Comparison of ENCODE assay signal across 8 cellular contexts in genomic region chr13:45464687-45465453, GRCh38. TPM values are rescaled to one million over a fixed set of nuclear protein-coding genes. Genes with fewer than 3 reads are reported as not detected.
DNase-seq lines count a peak whose midpoint lies in the region; ATAC-seq, FAIRE-seq and TF ChIP-seq lines count a peak whose summit lies in the region.

Gene COG3 (plus strand): TSS chr13:45464939. CDS start chr13:45465037, 98 bp downstream.

- peak within 1 kb of the TSS; percentile 97 for H3K27ac Mint-ChIP-seq in chondrocyte (ENCODE audit: unreplicated experiment)

- H2AFZ ChIP-seq in keratinocyte (ENCODE audit: control insufficient read depth, low read length), result peak within 1 kb of the TSS; percentile 91

- TF ChIP-seq CTCF in chondrocyte (IDR thresholded peaks at IDR 0.05) (peak; percentile 68), keratinocyte (optimal IDR thresholded peaks at IDR 0.05 in 1 of 3, IDR thresholded peaks at IDR 0.05 in 1 of 3, conservative IDR thresholded peaks at IDR 0.05 in 1 of 3; ENCODE audit: extremely low read depth in 1 of 3, insufficient read depth in 2 of 3, low read length in 3 of 3) (peak in 2 of 3 experiments; percentile 36 to 61)

- peak within 1 kb of the TSS; percentile 97 for H3K9ac ChIP-seq in keratinocyte (ENCODE audit: control insufficient read depth, extremely low read depth, insufficient read depth, low read length)

- peak; percentile 97 for ATAC-seq in HG03439 (IDR thresholded peaks at IDR 0.05; ENCODE audit: unreplicated experiment)

- TF ChIP-seq POLR2A in GM19193 (IDR thresholded peaks at IDR 0.05; ENCODE audit: extremely low read depth, insufficient read depth, insufficient read length), result peak; percentile 86

- FAIRE-seq in keratinocyte (lab: Jason Lieb, UNC), result peak; percentile 93

- peak within 1 kb of the TSS; percentile 88 for H3K27ac ChIP-seq in keratinocyte (ENCODE audit: control insufficient read depth, insufficient read depth, low read length)

- H3K9me3 Mint-ChIP-seq in chondrocyte (ENCODE audit: low read depth), result no peaks in the 10 kb centered on the region

- H3K9me1 ChIP-seq in keratinocyte (ENCODE audit: control insufficient read depth, extremely low read depth, insufficient read depth, low read length), result no peaks in the 10 kb centered on the region

- no peaks in the 10 kb centered on the region for H3K9me3 ChIP-seq in keratinocyte (ENCODE audit: control insufficient read depth, low read depth, low read length)

- peak within 1 kb of the TSS; percentile 94 to 99 (median 97) for H3K4me3 ChIP-seq in keratinocyte (ENCODE audit: control insufficient read depth in 2 of 3, extremely low read depth in 1 of 3, insufficient read depth in 2 of 3, low read depth in 1 of 3, low read length in 3 of 3)

- peaks cover 5% of the 10 kb centered on the region for H3K36me3 Mint-ChIP-seq in chondrocyte (ENCODE audit: low read depth)

- peaks cover 42% of the 10 kb centered on the region for H3K4me1 Mint-ChIP-seq in chondrocyte (ENCODE audit: low read depth)

- no peaks in the 10 kb centered on the region for H3K27me3 ChIP-seq in keratinocyte (ENCODE audit: control insufficient read depth, extremely low read depth, insufficient read depth, low read length)

- H3K4me2 ChIP-seq in keratinocyte (ENCODE audit: control insufficient read depth, extremely low read depth, insufficient read depth, low read depth, low read length), result peak within 1 kb of the TSS; percentile 87

- dilution Hi-C loops in keratinocyte (cut with MboI; ENCODE audit: extremely low pct_ligation_motif_present, low sequenced_read_pairs), result no loop called here

- peaks cover 6% of the 10 kb centered on the region for H4K20me1 ChIP-seq in keratinocyte (ENCODE audit: control insufficient read depth, extremely low read depth, insufficient read depth, low read length)

- H3K4me3 Mint-ChIP-seq in chondrocyte (ENCODE audit: unreplicated experiment), result peak within 1 kb of the TSS; percentile 92

- H3K36me3 ChIP-seq in keratinocyte (ENCODE audit: control insufficient read depth in 2 of 2, extremely low read depth in 1 of 2, insufficient read depth in 2 of 2, low read length in 2 of 2), result no peaks in the 10 kb centered on the region

- peak; percentile 98 for DNase-seq in Ammon's horn (ENCODE audit: low spot score)
- DNase-seq in NCI-H510A treated with DMSO at 0.1 percent for 48 hours (lab: John Stamatoyannopoulos, UW), result peak; percentile 67
- peak; percentile 91 to 92 for DNase-seq in activated CD4-positive, alpha-beta T cell treated with anti-CD3 and anti-CD28 coated beads for 24 hours (ENCODE audit: low read depth in 2 of 2)
- DNase-seq in chondrocyte (ENCODE audit: low spot score), result peak; percentile 96
- DNase-seq in keratinocyte (ENCODE audit: low read depth, low spot score), result no peak
- DNase-seq in stimulated activated CD4-positive, alpha-beta T cell treated with anti-CD3 and anti-CD28 coated beads, Interleukin-15, amount 100 ng/mL, for 1 hour (ENCODE audit: low read depth in 1 of 2, low spot score in 1 of 2), result peak; percentile 90 to 91

- H3K4me1 ChIP-seq in keratinocyte (ENCODE audit: control insufficient read depth, extremely low read depth, insufficient read depth, low read length), result peaks cover 28% of the 10 kb centered on the region

- H3K79me2 ChIP-seq in keratinocyte (ENCODE audit: control insufficient read depth, insufficient read depth, low read length), result peaks cover 51% of the 10 kb centered on the region

- no peaks in the 10 kb centered on the region for H3K27me3 Mint-ChIP-seq in chondrocyte (ENCODE audit: low read depth)

RNA-seq across cellular contexts. Expression of gene COG3, which starts in this region (rescaled TPM):
- total RNA-seq in chondrocyte, result 22.4 to 30.4 TPM (median 23.8 TPM) in 3 replicates
- polyA plus RNA-seq in keratinocyte, result 22.8 to 31.0 TPM (median 24.0 TPM) in 3 replicates
- 18.2 TPM for polyA plus RNA-seq in keratinocyte (2011; ENCODE audit: low read depth)
- 10.4 and 18.9 TPM in 2 replicates for polyA plus RNA-seq in keratinocyte (2011; cell fraction: cytosol; rRNA removed)
- 34.2 and 41.7 TPM in 2 replicates for polyA plus RNA-seq in keratinocyte (2011; cell fraction: nucleus; rRNA removed)
- polyA plus RNA-seq in keratinocyte (2012; ENCODE audit: low replicate concordance), result 14.7 and 19.2 TPM in 2 replicates
- polyA minus RNA-seq in keratinocyte, result 5.0 to 32.4 TPM (median 19.9 TPM) in 3 replicates
- polyA minus RNA-seq in keratinocyte (2011; cell fraction: cytosol; rRNA and poly(A)+ RNA removed), result 13.4 TPM
- polyA minus RNA-seq in keratinocyte (2011; cell fraction: nucleus; rRNA and poly(A)+ RNA removed), result 31.8 and 48.5 TPM in 2 replicates
